8 cellular contexts compared by ENCODE assay signal in the genomic region with DNA sequence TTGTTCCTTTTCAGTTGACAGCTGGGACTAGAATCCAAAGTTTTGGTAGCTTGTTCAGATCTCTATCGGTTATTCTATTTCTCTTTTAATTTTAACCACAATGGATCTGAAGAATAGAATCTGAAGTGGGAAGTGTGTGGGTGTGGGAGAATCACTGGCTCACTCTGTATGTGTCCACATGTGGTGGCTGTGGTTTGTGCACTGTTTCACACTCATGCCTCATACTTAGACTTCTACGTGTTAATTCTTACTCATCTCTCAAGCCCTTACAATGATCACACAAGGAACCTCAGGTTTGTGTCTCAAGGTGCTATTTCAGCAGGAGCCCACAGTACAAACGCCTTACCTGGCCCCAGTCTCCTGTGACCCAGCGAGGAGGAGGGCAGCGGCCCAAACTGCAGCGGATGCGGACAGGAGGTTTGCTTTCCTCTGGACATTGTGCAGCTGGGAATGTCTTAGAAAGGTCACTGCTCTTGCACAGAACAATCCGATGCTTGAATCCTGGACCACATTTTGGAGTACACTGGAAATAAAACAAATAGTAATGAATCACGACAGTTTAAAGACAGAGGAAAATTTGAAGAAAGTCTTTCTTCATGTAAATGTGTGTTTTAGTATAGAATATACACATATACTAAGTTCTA.
DNase-seq lines count a peak whose midpoint lies in the region; ATAC-seq and TF ChIP-seq lines count a peak whose summit lies in the region.

No MANE protein-coding gene starts in this region.

- H3K4me1 Mint-ChIP-seq in CD8-positive, alpha-beta T cell (ENCODE audit: low read depth) = peaks cover 2% of the 10 kb centered on the region

- no peaks in the 10 kb centered on the region for H3K9me3 ChIP-seq in CD8-positive, alpha-beta T cell (ENCODE audit: low read length)

- POLR2A ChIA-PET in CD8-positive, alpha-beta T cell (lab: Charles Lee) = no interaction called here

- peaks cover 14% of the 10 kb centered on the region for H3K36me3 Mint-ChIP-seq in CD8-positive, alpha-beta T cell

- H3K36me3 ChIP-seq in CD8-positive, alpha-beta T cell (ENCODE audit: insufficient read depth, low read length) = no peaks in the 10 kb centered on the region

- no peak for TF ChIP-seq CTCF in CD8-positive, alpha-beta T cell (IDR thresholded peaks at IDR 0.05)
- TF ChIP-seq CTCF in foreskin fibroblast (IDR thresholded peaks at IDR 0.05; ENCODE audit: low read depth, low read length) = no peak

- no peaks in the 10 kb centered on the region for H3K27me3 Mint-ChIP-seq in CD8-positive, alpha-beta T cell (ENCODE audit: low read depth)

- intact Hi-C loops in CD8-positive, alpha-beta T cell (cut with DNase I, micrococcal nuclease) = no loop called here

- CTCF ChIA-PET in CD8-positive, alpha-beta T cell (lab: Charles Lee) = no interaction called here

- H3K4me1 ChIP-seq in CD8-positive, alpha-beta T cell (ENCODE audit: insufficient read depth, low read length) = no peaks in the 10 kb centered on the region

- H3K9me3 Mint-ChIP-seq in CD8-positive, alpha-beta T cell = no peaks in the 10 kb centered on the region

- H3K4me3 ChIP-seq in CD8-positive, alpha-beta T cell (ENCODE audit: low read depth, low read length) = no peak overlapping the region
- no peak overlapping the region for H3K4me3 ChIP-seq in foreskin fibroblast (ENCODE audit: low read depth in 1 of 2, low read length in 2 of 2)

- H3K27me3 ChIP-seq in CD8-positive, alpha-beta T cell (ENCODE audit: insufficient read depth, low read length) = no peaks in the 10 kb centered on the region

- no peak overlapping the region for H3K27ac ChIP-seq in CD8-positive, alpha-beta T cell (ENCODE audit: low read depth, low read length)

- peak; percentile 51 for ATAC-seq in CD8-positive, alpha-beta T cell
- peak; percentile 95 for ATAC-seq in GM21390 (IDR thresholded peaks at IDR 0.05; ENCODE audit: unreplicated experiment)

- DNase-seq in CD8-positive, alpha-beta T cell = peak in 1 of 7 experiments; percentile 25
- DNase-seq in HT1080 (ENCODE audit: low read depth) (peak; percentile 6), foreskin fibroblast (peak; percentile 46 to 59), cerebellar cortex (ENCODE audit: low spot score) (no peak), NCI-H1436 (lab: John Stamatoyannopoulos, UW) (no peak), amygdala (lab: John Stamatoyannopoulos, UW) (no peak)
- no peak for DNase-seq in effector CD4-positive, alpha-beta T cell

- H3K27ac Mint-ChIP-seq in CD8-positive, alpha-beta T cell = no peak overlapping the region

- no peak overlapping the region for H3K4me3 Mint-ChIP-seq in CD8-positive, alpha-beta T cell

Comparison
In these comparisons a context has a peak if more than half of its experiments do, and no peak if none do; other contexts are left out.
1. DNase-seq: peak in HT1080 (single experiment) and foreskin fibroblast (2 of 2); none in cerebellar cortex (single experiment), effector CD4-positive, alpha-beta T cell (single experiment), NCI-H1436 (single experiment) and amygdala (0 of 56).